24 cellular contexts compared by ENCODE assay signal in the genomic region with DNA sequence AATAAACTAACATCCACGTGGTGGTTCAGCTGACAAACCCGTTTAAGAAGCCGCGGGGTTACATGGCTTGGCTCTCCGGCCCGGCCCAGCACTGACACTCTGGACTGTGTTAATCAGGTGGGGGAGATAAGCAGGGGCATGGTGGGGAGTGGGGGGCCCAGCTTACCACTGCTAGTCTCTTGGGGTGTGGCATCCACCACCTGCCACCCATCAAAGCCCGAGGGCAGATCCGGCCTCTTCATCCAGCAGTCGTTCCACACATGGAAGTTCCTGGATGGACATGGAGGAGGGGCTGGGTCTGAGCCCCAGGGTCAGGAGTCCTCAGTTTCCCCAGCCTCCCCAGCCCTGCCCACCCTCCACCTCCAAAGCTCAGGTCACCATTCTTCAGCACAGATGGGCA. TPM values are rescaled to one million over a fixed set of nuclear protein-coding genes. Genes with fewer than 3 reads are reported as not detected.
DNase-seq lines count a peak whose midpoint lies in the region; ATAC-seq, FAIRE-seq and TF ChIP-seq lines count a peak whose summit lies in the region.
"Had no signal": no experiment of that assay in that cellular context is flagged by ENCODE, and none has a peak within 500 bp of the region (broad histone marks: within the 10 kb centered on the region; RNA-seq: fewer than 3 reads in every experiment).

No MANE protein-coding gene starts in this region.

- H3K4me1 Mint-ChIP-seq in endothelial cell (ENCODE audit: unreplicated experiment) (peaks cover 9% of the 10 kb centered on the region), glutamatergic neuron (ENCODE audit: low read depth, unreplicated experiment) (no peaks in the 10 kb centered on the region)
- H3K4me1 Mint-ChIP-seq: CD8-positive, alpha-beta memory T cell had no signal

- H3K27ac ChIP-seq in RWPE2 (ENCODE audit: poor library complexity, severe bottlenecking) (peak overlapping the region; percentile 88), kidney (ENCODE audit: low read depth in 2 of 2, low read length in 2 of 2) (no peak overlapping the region)
- H3K27ac ChIP-seq: HL-60 had no signal

- no peaks in the 10 kb centered on the region for H3K9me3 Mint-ChIP-seq in endothelial cell (ENCODE audit: unreplicated experiment)
- peaks cover 1% of the 10 kb centered on the region for H3K9me3 Mint-ChIP-seq in glutamatergic neuron (ENCODE audit: unreplicated experiment)
- H3K9me3 Mint-ChIP-seq: CD4-positive, CD25-positive, alpha-beta regulatory T cell; CD8-positive, alpha-beta memory T cell; GM23338 had no signal

- H3K27me3 Mint-ChIP-seq in endothelial cell (ENCODE audit: unreplicated experiment) (peaks cover 15% of the 10 kb centered on the region), glutamatergic neuron (ENCODE audit: unreplicated experiment) (peaks cover 10% of the 10 kb centered on the region)
- H3K27me3 Mint-ChIP-seq: CD4-positive, CD25-positive, alpha-beta regulatory T cell; CD8-positive, alpha-beta memory T cell had no signal

- H3K36me3 ChIP-seq in RWPE2 (ENCODE audit: low read depth) (peaks cover 62% of the 10 kb centered on the region), kidney (ENCODE audit: control insufficient read depth in 1 of 2, insufficient read depth in 2 of 2, low read length in 2 of 2) (peaks cover 2 to 7% of the 10 kb centered on the region in 2 donors)
- H3K36me3 ChIP-seq: BE2C had no signal

- intact Hi-C loops in kidney (cut with DNase I), result loop anchor here (10.0 kb wide), 1 partner anchor 47 kb away; a partner anchor contains a TSS
- intact Hi-C loops in posterior vena cava (cut with DNase I), result loop anchor here in 1 of 2 donors (10.0 kb wide), 1 partner anchor 47 kb away; a partner anchor contains a TSS

- H3K27ac Mint-ChIP-seq in endothelial cell (ENCODE audit: unreplicated experiment) (no peak overlapping the region), glutamatergic neuron (ENCODE audit: unreplicated experiment) (no peak overlapping the region)
- H3K27ac Mint-ChIP-seq: GM23338 had no signal

- no peak for TF ChIP-seq CTCF in RWPE2 (IDR thresholded peaks at IDR 0.05; ENCODE audit: poor library complexity, severe bottlenecking)
- TF ChIP-seq CTCF in endothelial cell (IDR thresholded peaks at IDR 0.05; ENCODE audit: unreplicated experiment), result no peak
- no peak for TF ChIP-seq CTCF in kidney (IDR thresholded peaks at IDR 0.05; ENCODE audit: borderline replicate concordance, extremely low read depth, insufficient read depth)
- TF ChIP-seq CTCF in glutamatergic neuron (IDR thresholded peaks at IDR 0.05; ENCODE audit: partially characterized antibody, unreplicated experiment), result no peak

- ATAC-seq in RWPE2 (ENCODE audit: low read depth) (no peak), GM18861 (IDR thresholded peaks at IDR 0.05; ENCODE audit: unreplicated experiment) (no peak)
- ATAC-seq: GM23338 had no signal

- H3K27me3 ChIP-seq in RWPE2 (ENCODE audit: insufficient read depth, poor library complexity, severe bottlenecking), result no peaks in the 10 kb centered on the region
- H3K27me3 ChIP-seq: BE2C had no signal

- no peaks in the 10 kb centered on the region for H3K9me3 ChIP-seq in RWPE2 (ENCODE audit: severe bottlenecking)
- no peaks in the 10 kb centered on the region for H3K9me3 ChIP-seq in kidney (ENCODE audit: control insufficient read depth in 1 of 2, low read length in 2 of 2)
- H3K9me3 ChIP-seq: BE2C had no signal

- no peak for FAIRE-seq in kidney (lab: Jason Lieb, UNC)
- FAIRE-seq: A204.1, GM12892, GM18507, H54 had no signal

- H3K9ac ChIP-seq in kidney (ENCODE audit: low read length in 2 of 2), result no peak overlapping the region

- DNase-seq in RWPE2 (ENCODE audit: low spot score) (no peak), endothelial cell (ENCODE audit: low spot score) (no peak), kidney (peak; percentile 62), posterior vena cava (ENCODE audit: low spot score) (peak; percentile 74), glutamatergic neuron (no peak), COLO668 (lab: John Stamatoyannopoulos, UW; ENCODE audit: unreplicated experiment) (no peak), UCSD-AML1 (lab: John Stamatoyannopoulos, UW; ENCODE audit: unreplicated experiment) (no peak)
- DNase-seq: ACHN; BE2C; C1 segment of cervical spinal cord; CD4-positive, CD25-positive, alpha-beta regulatory T cell; CD8-positive, alpha-beta memory T cell; DMS153; DMS79; GDM1; HCEC 1CT; IMR-90 had no signal

- H3K4me3 Mint-ChIP-seq in endothelial cell (ENCODE audit: unreplicated experiment), result peak overlapping the region; percentile 68
- no peak overlapping the region for H3K4me3 Mint-ChIP-seq in glutamatergic neuron (ENCODE audit: unreplicated experiment)
- H3K4me3 Mint-ChIP-seq: CD4-positive, CD25-positive, alpha-beta regulatory T cell; CD8-positive, alpha-beta memory T cell; GM23338 had no signal

- H3K4me3 ChIP-seq in RWPE2 (ENCODE audit: severe bottlenecking) (no peak overlapping the region), kidney (ENCODE audit: low read length in 2 of 2) (no peak overlapping the region)
- H3K4me3 ChIP-seq: GM23338 had no signal

- H3K36me3 Mint-ChIP-seq in endothelial cell (ENCODE audit: low read depth, unreplicated experiment) (no peaks in the 10 kb centered on the region), glutamatergic neuron (ENCODE audit: unreplicated experiment) (no peaks in the 10 kb centered on the region)

- H3K4me1 ChIP-seq in RWPE2 (ENCODE audit: insufficient read depth, poor library complexity, severe bottlenecking), result peaks cover 10% of the 10 kb centered on the region
- peaks cover 0 to 3% of the 10 kb centered on the region in 2 donors for H3K4me1 ChIP-seq in kidney (ENCODE audit: control insufficient read depth in 1 of 2, insufficient read depth in 1 of 2, low read depth in 1 of 2, low read length in 2 of 2)
- H3K4me1 ChIP-seq: BE2C had no signal

RNA-seq across cellular contexts. Expression of a gene that starts 4.9 kb away (rescaled TPM):
- total RNA-seq in endothelial cell (ENCODE audit: unreplicated experiment), result 1.7 TPM
- total RNA-seq in kidney, result 13.1 TPM
- 4.5 TPM for polyA plus RNA-seq in kidney (ENCODE audit: insufficient read depth, low read depth, low replicate concordance)
- 1 to 10 TPM in 1 of 2 donors, under 1 TPM in 1; 0.14 to 1.7 TPM for total RNA-seq in posterior vena cava
- total RNA-seq in glutamatergic neuron (ENCODE audit: unreplicated experiment), result 4.2 TPM
- polyA plus RNA-seq: CD4-positive, CD25-positive, alpha-beta regulatory T cell; CD8-positive, alpha-beta memory T cell had no signal

RNA-seq across cellular contexts. Expression of a gene that starts 13.3 kb away (rescaled TPM):
- 17.7 TPM for total RNA-seq in endothelial cell (ENCODE audit: unreplicated experiment)
- 33.9 TPM for total RNA-seq in kidney
- 25.8 TPM for polyA plus RNA-seq in kidney (ENCODE audit: insufficient read depth, low read depth, low replicate concordance)
- 10 to 100 TPM; 14.5 to 17.3 TPM for total RNA-seq in posterior vena cava
- total RNA-seq in glutamatergic neuron (ENCODE audit: unreplicated experiment), result 30.3 TPM

RNA-seq across cellular contexts. Expression of a gene that starts 15.7 kb away (rescaled TPM):
- total RNA-seq in endothelial cell (ENCODE audit: unreplicated experiment) (25.4 TPM), kidney (99.4 TPM), posterior vena cava (10 to 100 TPM; 77.8 to 85.1 TPM), glutamatergic neuron (ENCODE audit: unreplicated experiment) (67.0 TPM)
- 57.0 TPM for polyA plus RNA-seq in kidney (ENCODE audit: insufficient read depth, low read depth, low replicate concordance)

RNA-seq across cellular contexts. Expression of a gene that starts 25.4 kb away (rescaled TPM):
- 61.3 TPM for total RNA-seq in endothelial cell (ENCODE audit: unreplicated experiment)
- total RNA-seq in kidney, result 75.0 TPM
- 92.5 TPM for polyA plus RNA-seq in kidney (ENCODE audit: insufficient read depth, low read depth, low replicate concordance)
- total RNA-seq in posterior vena cava, result 10 to 100 TPM; 34.4 to 42.0 TPM
- 55.8 TPM for total RNA-seq in glutamatergic neuron (ENCODE audit: unreplicated experiment)

RNA-seq across cellular contexts. Expression of a gene that starts 26.0 kb away (rescaled TPM):
- 154 TPM for total RNA-seq in endothelial cell (ENCODE audit: unreplicated experiment)
- 145 TPM for total RNA-seq in kidney
- polyA plus RNA-seq in kidney (ENCODE audit: insufficient read depth, low read depth, low replicate concordance), result 439 TPM
- total RNA-seq in posterior vena cava, result 100 to 1,000 TPM; 121 to 125 TPM
- total RNA-seq in glutamatergic neuron (ENCODE audit: unreplicated experiment), result 169 TPM

Comparison
In these comparisons a context has a peak if more than half of its experiments do, and no peak if none do; other contexts are left out.
1. DNase-seq: peak in kidney (single experiment) and posterior vena cava (single experiment); none in RWPE2 (single experiment), endothelial cell (single experiment), glutamatergic neuron (single experiment), COLO668 (single experiment) and UCSD-AML1 (single experiment).